Comparison of ENCODE assay signal across 31 cellular contexts in the genomic region with DNA sequence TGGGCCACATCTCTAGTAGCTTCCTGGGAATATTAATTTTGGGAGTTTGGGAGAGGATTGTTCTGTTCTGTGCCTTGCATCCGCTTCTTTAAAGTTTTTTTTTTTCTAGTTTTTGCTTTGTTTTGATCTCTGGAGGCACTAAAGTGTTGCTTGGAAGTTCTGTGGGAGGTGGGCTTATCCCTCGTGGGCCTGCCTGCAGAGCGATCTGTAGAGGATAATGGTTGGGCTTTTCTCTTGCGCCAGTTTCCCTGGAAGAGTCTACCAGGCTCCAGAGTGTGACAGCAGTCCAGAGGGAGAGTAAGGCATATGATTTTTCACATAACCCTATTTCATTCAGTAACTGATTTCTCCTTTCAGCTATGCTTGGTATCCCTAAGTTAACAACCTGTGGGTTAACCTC. TPM values are rescaled to one million over a fixed set of nuclear protein-coding genes. Genes with fewer than 3 reads are reported as not detected.
"Had no signal": no experiment of that assay in that cellular context is flagged by ENCODE, and none has a peak within 500 bp of the region (broad histone marks: within the 10 kb centered on the region; RNA-seq: fewer than 3 reads in every experiment).

No MANE protein-coding gene starts in this region.

- H3K4me1 Mint-ChIP-seq: activated CD4-positive, alpha-beta memory T cell treated with anti-CD3 and anti-CD28 coated beads, Interleukin-2, amount 10 ng/mL, durations not matched to agents 7 days and 5 days; activated CD4-positive, alpha-beta T cell treated with anti-CD3 and anti-CD28 coated beads, Interleukin-2, amount 10 ng/mL, durations not matched to agents 7 days and 5 days; activated naive CD4-positive, alpha-beta T cell treated with anti-CD3 and anti-CD28 coated beads, Interleukin-2, amount 10 ng/mL, durations not matched to agents 7 days and 5 days; activated naive CD8-positive, alpha-beta T cell treated with anti-CD3 and anti-CD28 coated beads, Interleukin-2, amount 10 ng/mL, durations not matched to agents 7 days and 5 days had no signal

- H3K4me3 Mint-ChIP-seq: activated CD4-positive, alpha-beta memory T cell treated with anti-CD3 and anti-CD28 coated beads, Interleukin-2, amount 10 ng/mL, durations not matched to agents 7 days and 5 days; activated CD4-positive, alpha-beta T cell treated with anti-CD3 and anti-CD28 coated beads, Interleukin-2, amount 10 ng/mL, durations not matched to agents 7 days and 5 days; activated naive CD4-positive, alpha-beta T cell treated with anti-CD3 and anti-CD28 coated beads, Interleukin-2, amount 10 ng/mL, durations not matched to agents 7 days and 5 days; activated naive CD8-positive, alpha-beta T cell treated with anti-CD3 and anti-CD28 coated beads, Interleukin-2, amount 10 ng/mL, durations not matched to agents 7 days and 5 days; activated T-cell treated with anti-CD3 and anti-CD28 coated beads, Interleukin-2, amount 50 U/mL, for 24 hours; natural killer cell treated with Interleukin-12 subunit alpha and Interleukin-12 subunit beta and Interleukin-15 and Interleukin-18, amount 100 ng/mL, for 72 hours; T-helper 1 cell treated with Interleukin-12 subunit alpha and Interleukin-12 subunit beta and Interleukin-4 antibody, amounts not matched to agents 30 μg/mL and 1 μg/mL, for 36 hours had no signal

- H3K4me3 ChIP-seq: ascending aorta, coronary artery, dorsolateral prefrontal cortex, esophagus muscularis mucosa, heart right ventricle, lower lobe of right lung, mucosa of descending colon, right lobe of liver, testis, uterus had no signal

- H3K36me3 Mint-ChIP-seq: activated naive CD4-positive, alpha-beta T cell treated with anti-CD3 and anti-CD28 coated beads, Interleukin-2, amount 10 ng/mL, durations not matched to agents 7 days and 5 days; activated naive CD8-positive, alpha-beta T cell treated with anti-CD3 and anti-CD28 coated beads, Interleukin-2, amount 10 ng/mL, durations not matched to agents 7 days and 5 days; natural killer cell treated with Interleukin-12 subunit alpha and Interleukin-12 subunit beta and Interleukin-15 and Interleukin-18, amount 100 ng/mL, for 72 hours had no signal

- H3K27ac ChIP-seq: ascending aorta, brain microvascular endothelial cell, coronary artery, esophagus muscularis mucosa, foreskin keratinocyte, lower lobe of right lung, right lobe of liver, testis, uterus had no signal

- ATAC-seq: foreskin keratinocyte; left lobe of liver; lower lobe of right lung; mucosa of descending colon; natural killer cell treated with Interleukin-12 subunit alpha and Interleukin-12 subunit beta and Interleukin-15 and Interleukin-18, amount 100 ng/mL, for 72 hours; right lobe of liver; stimulated activated naive CD8-positive, alpha-beta T cell treated with anti-CD3 and anti-CD28 coated beads, Interleukin-15, Interleukin-2, amounts not matched to agents 100 U/mL and 50 U/mL, for 24 hours had no signal

- H3K27me3 Mint-ChIP-seq: activated CD4-positive, alpha-beta memory T cell treated with anti-CD3 and anti-CD28 coated beads, Interleukin-2, amount 10 ng/mL, durations not matched to agents 7 days and 5 days; activated CD4-positive, alpha-beta T cell treated with anti-CD3 and anti-CD28 coated beads, Interleukin-2, amount 10 ng/mL, durations not matched to agents 7 days and 5 days; activated naive CD4-positive, alpha-beta T cell treated with anti-CD3 and anti-CD28 coated beads, Interleukin-2, amount 10 ng/mL, durations not matched to agents 7 days and 5 days; activated naive CD8-positive, alpha-beta T cell treated with anti-CD3 and anti-CD28 coated beads, Interleukin-2, amount 10 ng/mL, durations not matched to agents 7 days and 5 days had no signal

- H3K36me3 ChIP-seq: ascending aorta, brain microvascular endothelial cell, esophagus muscularis mucosa, heart right ventricle, lower lobe of right lung, right lobe of liver, uterus had no signal

- H3K27me3 ChIP-seq: ascending aorta, brain microvascular endothelial cell, dorsolateral prefrontal cortex, esophagus muscularis mucosa, foreskin keratinocyte, heart right ventricle, right lobe of liver, testis, uterus had no signal

- DNase-seq: activated CD4-positive, alpha-beta memory T cell treated with anti-CD3 and anti-CD28 coated beads, Interleukin-2, amount 10 ng/mL, durations not matched to agents 7 days and 5 days; activated CD4-positive, alpha-beta T cell treated with anti-CD3 and anti-CD28 coated beads for 1 hour; activated CD4-positive, alpha-beta T cell treated with anti-CD3 and anti-CD28 coated beads, Interleukin-2, amount 10 ng/mL, durations not matched to agents 7 days and 5 days; activated CD8-positive, alpha-beta memory T cell treated with anti-CD3 and anti-CD28 coated beads, Interleukin-2, amount 50 U/mL, for 48 hours; activated gamma-delta T cell; activated naive CD4-positive, alpha-beta T cell treated with anti-CD3 and anti-CD28 coated beads, Interleukin-2, amount 10 ng/mL, durations not matched to agents 7 days and 5 days; activated naive CD8-positive, alpha-beta T cell treated with anti-CD3 and anti-CD28 coated beads, Interleukin-2, amount 10 ng/mL, durations not matched to agents 7 days and 5 days; activated T-cell treated with anti-CD3 and anti-CD28 coated beads, Interleukin-2, amount 50 U/mL, for 24 hours; brain microvascular endothelial cell; dorsolateral prefrontal cortex; foreskin keratinocyte; heart right ventricle; lower lobe of right lung; mesenchymal stem cell; mucosa of descending colon; occipital lobe; right lobe of liver; stimulated activated CD4-positive, alpha-beta T cell treated with anti-CD3 and anti-CD28 coated beads, Interleukin-12 subunit alpha, Interleukin-12 subunit beta, amount 100 ng/mL, for 4 hours; stimulated activated CD4-positive, alpha-beta T cell treated with anti-CD3 and anti-CD28 coated beads, Interleukin-4, amount 100 ng/mL, for 1 hour; stimulated activated naive CD8-positive, alpha-beta T cell treated with anti-CD3 and anti-CD28 coated beads, Interleukin-15, Interleukin-2, amounts not matched to agents 100 U/mL and 50 U/mL, for 24 hours; SW 1271; T-helper 9 cell; testis; trophoblast cell; uterus had no signal

- H3K27ac Mint-ChIP-seq: activated CD4-positive, alpha-beta memory T cell treated with anti-CD3 and anti-CD28 coated beads, Interleukin-2, amount 10 ng/mL, durations not matched to agents 7 days and 5 days; activated CD4-positive, alpha-beta T cell treated with anti-CD3 and anti-CD28 coated beads, Interleukin-2, amount 10 ng/mL, durations not matched to agents 7 days and 5 days; activated naive CD4-positive, alpha-beta T cell treated with anti-CD3 and anti-CD28 coated beads, Interleukin-2, amount 10 ng/mL, durations not matched to agents 7 days and 5 days; activated naive CD8-positive, alpha-beta T cell treated with anti-CD3 and anti-CD28 coated beads, Interleukin-2, amount 10 ng/mL, durations not matched to agents 7 days and 5 days; activated T-cell treated with anti-CD3 and anti-CD28 coated beads, Interleukin-2, amount 50 U/mL, for 24 hours; natural killer cell treated with Interleukin-12 subunit alpha and Interleukin-12 subunit beta and Interleukin-15 and Interleukin-18, amount 100 ng/mL, for 72 hours; T-helper 1 cell treated with Interleukin-12 subunit alpha and Interleukin-12 subunit beta and Interleukin-4 antibody, amounts not matched to agents 30 μg/mL and 1 μg/mL, for 36 hours had no signal

- H3K9me3 Mint-ChIP-seq: activated CD4-positive, alpha-beta memory T cell treated with anti-CD3 and anti-CD28 coated beads, Interleukin-2, amount 10 ng/mL, durations not matched to agents 7 days and 5 days; activated CD4-positive, alpha-beta T cell treated with anti-CD3 and anti-CD28 coated beads, Interleukin-2, amount 10 ng/mL, durations not matched to agents 7 days and 5 days; activated naive CD4-positive, alpha-beta T cell treated with anti-CD3 and anti-CD28 coated beads, Interleukin-2, amount 10 ng/mL, durations not matched to agents 7 days and 5 days; activated naive CD8-positive, alpha-beta T cell treated with anti-CD3 and anti-CD28 coated beads, Interleukin-2, amount 10 ng/mL, durations not matched to agents 7 days and 5 days; activated T-cell treated with anti-CD3 and anti-CD28 coated beads, Interleukin-2, amount 50 U/mL, for 24 hours; natural killer cell treated with Interleukin-12 subunit alpha and Interleukin-12 subunit beta and Interleukin-15 and Interleukin-18, amount 100 ng/mL, for 72 hours; T-helper 1 cell treated with Interleukin-12 subunit alpha and Interleukin-12 subunit beta and Interleukin-4 antibody, amounts not matched to agents 30 μg/mL and 1 μg/mL, for 36 hours had no signal

RNA-seq across cellular contexts. Expression of a gene that starts 50.6 kb away (rescaled TPM):
- total RNA-seq: activated CD4-positive, alpha-beta memory T cell treated with anti-CD3 and anti-CD28 coated beads, Interleukin-2, amount 10 ng/mL, durations not matched to agents 7 days and 5 days; activated CD4-positive, alpha-beta T cell treated with anti-CD3 and anti-CD28 coated beads, Interleukin-2, amount 10 ng/mL, durations not matched to agents 7 days and 5 days; activated naive CD8-positive, alpha-beta T cell treated with anti-CD3 and anti-CD28 coated beads, Interleukin-2, amount 10 ng/mL, durations not matched to agents 7 days and 5 days; natural killer cell treated with Interleukin-12 subunit alpha and Interleukin-12 subunit beta and Interleukin-15 and Interleukin-18, amount 100 ng/mL, for 72 hours had no signal
